In the genomic region with DNA sequence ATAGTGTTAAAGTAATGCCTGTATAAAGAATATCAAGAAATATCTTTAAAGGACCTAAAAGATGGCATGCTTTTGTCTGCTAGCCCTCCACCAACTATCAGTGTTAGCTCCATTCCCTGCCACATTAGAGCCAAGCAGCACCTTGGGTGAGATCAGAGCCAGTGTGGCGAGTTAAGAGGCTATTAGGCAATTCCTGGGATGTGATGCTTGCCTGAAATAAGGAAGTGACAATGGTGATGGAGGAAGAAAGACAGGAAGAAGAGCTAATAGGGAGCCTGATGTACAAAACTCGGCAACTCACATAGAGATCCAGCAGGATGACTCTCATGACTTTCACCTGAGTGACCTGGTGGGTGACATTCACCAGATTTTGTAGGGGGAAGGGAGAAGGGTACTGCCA, we compare ENCODE assay signal across 18 cellular contexts.
"Had no signal": no experiment of that assay in that cellular context is flagged by ENCODE, and none has a peak within 500 bp of the region (broad histone marks: within the 10 kb centered on the region; RNA-seq: fewer than 3 reads in every experiment).

No MANE protein-coding gene starts in this region.

- H3K9me3 ChIP-seq: suprapubic skin had no signal

- H3K36me3 ChIP-seq: brain microvascular endothelial cell, suprapubic skin had no signal

- ATAC-seq: activated CD8-positive, alpha-beta T cell treated with anti-CD3 and anti-CD28 coated beads for 36 hours; left ventricle myocardium superior; naive thymus-derived CD8-positive, alpha-beta T cell had no signal

- H3K27me3 ChIP-seq: brain microvascular endothelial cell, suprapubic skin had no signal

- H3K27ac ChIP-seq: brain microvascular endothelial cell, suprapubic skin had no signal

- H3K4me3 ChIP-seq: suprapubic skin had no signal

- DNase-seq: activated B cell treated with CpG ODN at 0.5 μM for 24 hours; activated CD4-positive, alpha-beta T cell treated with anti-CD3 and anti-CD28 coated beads for 48 hours; activated CD8-positive, alpha-beta memory T cell treated with anti-CD3 and anti-CD28 coated beads, Interleukin-2, amount 50 U/mL, for 4 hours; activated CD8-positive, alpha-beta T cell treated with anti-CD3 and anti-CD28 coated beads for 36 hours; activated gamma-delta T cell; activated T-cell treated with anti-CD3 and anti-CD28 coated beads, Interleukin-2, amount 50 U/mL, for 48 hours; brain microvascular endothelial cell; cerebellar nuclear complex; effector CD8-positive, alpha-beta T cell; foreskin fibroblast; kidney glomerular epithelial cell; left ventricle myocardium superior; mesenchymal stem cell; naive thymus-derived CD8-positive, alpha-beta T cell; stimulated activated CD4-positive, alpha-beta T cell treated with anti-CD3 and anti-CD28 coated beads, Interleukin-4, amount 100 ng/mL, for 1 hour; stimulated activated naive CD4-positive, alpha-beta T cell treated with Interleukin-2 at 50 U/mL for 16 hours; T-helper 2 cell had no signal
